In the genomic region with DNA sequence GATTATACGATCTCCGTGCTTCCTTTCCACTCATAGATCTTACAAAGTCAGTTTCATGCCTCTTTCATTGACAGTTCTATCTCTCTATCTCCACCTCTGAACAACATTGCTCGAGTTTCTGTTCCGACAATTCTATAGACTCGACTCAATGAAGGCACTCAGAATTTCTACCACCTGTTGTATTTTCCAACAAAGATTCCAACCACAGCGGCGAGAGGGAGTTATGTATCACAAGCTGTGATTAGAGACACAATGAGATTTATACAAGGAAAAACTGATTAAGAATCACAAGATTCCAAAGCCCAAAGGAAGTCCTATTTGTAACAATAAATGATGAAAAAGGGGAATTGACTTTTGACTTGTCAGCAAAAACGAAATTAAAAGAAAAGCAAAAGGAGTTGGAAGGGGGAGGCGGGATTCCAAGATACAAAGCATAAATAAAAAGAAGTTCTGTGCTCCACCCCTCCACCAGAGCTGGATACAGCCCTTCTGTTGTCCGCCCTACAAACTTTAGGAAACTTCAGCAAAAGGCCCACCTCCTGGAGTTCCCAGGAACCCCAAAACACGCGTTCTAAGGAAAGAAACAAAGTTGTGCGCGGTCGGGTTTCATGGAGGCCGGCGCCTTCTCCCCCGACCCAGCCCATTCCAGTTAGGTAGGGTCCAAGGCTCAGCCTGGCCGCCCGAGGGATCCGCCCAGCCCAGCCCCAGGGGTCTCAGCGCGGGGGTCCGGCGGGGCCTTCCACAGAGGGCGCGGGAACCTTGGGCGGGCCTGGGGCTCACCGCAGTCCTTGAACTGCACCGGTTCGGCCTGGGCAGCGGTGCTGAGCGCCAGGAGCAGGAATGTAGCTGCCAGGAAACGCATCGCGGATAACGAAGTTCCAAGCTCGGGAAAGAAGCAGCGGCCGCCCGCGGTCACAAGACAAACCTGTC, we compare ENCODE assay signal across 8 cellular contexts. TPM values are rescaled to one million over a fixed set of nuclear protein-coding genes. Genes with fewer than 3 reads are reported as not detected.
DNase-seq lines count a peak whose midpoint lies in the region; ATAC-seq, FAIRE-seq and TF ChIP-seq lines count a peak whose summit lies in the region.

A gene (minus strand): TSS at position 893 of the 930 bp plus-strand sequence. CDS start 31 bp downstream, at position 862.

- ATAC-seq in naive B cell (ENCODE audit: low read depth in 2 of 2) (no peak), HG02610 (IDR thresholded peaks at IDR 0.05; ENCODE audit: unreplicated experiment) (no peak)

- H3K4me1 ChIP-seq in PC-9 (replicated peaks; ENCODE audit: insufficient read depth) = peaks cover 56% of the 10 kb centered on the region

- H3K4me3 Mint-ChIP-seq in HFFc6 (no peak within 1 kb of the TSS; the same call in 1 of the 2 replicates), naive B cell (peak within 1 kb of the TSS in 1 of 8 donors; percentile 98)

- no peaks in the 10 kb centered on the region for H3K9me2 ChIP-seq in PC-9 (ENCODE audit: insufficient read depth)

- no peak for TF ChIP-seq CTCF in HFFc6 (IDR thresholded peaks at IDR 0.05)
- TF ChIP-seq CTCF in PC-9 (conservative IDR thresholded peaks at IDR 0.05) = no peak
- no peak for TF ChIP-seq CTCF in epithelial cell of esophagus (IDR thresholded peaks at IDR 0.05; ENCODE audit: insufficient read depth, low read depth, low read length, missing control alignments)

- peak within 1 kb of the TSS; percentile 79 for H3K27ac Mint-ChIP-seq in HFFc6
- H3K27ac Mint-ChIP-seq in naive B cell = peak within 1 kb of the TSS in 5 of 6 donors; percentile 95 to 97 (median 96)

- TSS peak; percentile 63 for BruUV-seq in PC-9 (replicated peaks; lab: Mats Ljungman, UMichigan)

- no peaks in the 10 kb centered on the region for H3K9me3 ChIP-seq in PC-9 (ENCODE audit: insufficient read depth, low read depth)

- POLR2A ChIA-PET in PC-9 (lab: Charles Lee; ENCODE audit: unreplicated experiment) = interaction anchor here (0.5 to 1.3 kb wide), 15 partner anchors 13 to 766 kb away, joined by 3 to 25 read pairs (median 5); no protein-coding TSS in a partner anchor

- H3F3A ChIP-seq in PC-9 (ENCODE audit: insufficient read depth, low read depth) = peaks cover 62% of the 10 kb centered on the region

- intact Hi-C loops in PC-9 (cut with micrococcal nuclease; ENCODE audit: unreplicated experiment) = loop anchor here (1.0 to 5.0 kb wide), 5 partner anchors 79 to 390 kb away; a partner anchor contains a TSS

- H3K4me1 Mint-ChIP-seq in HFFc6 (ENCODE audit: low read depth) (peaks cover 43% of the 10 kb centered on the region), naive B cell (peaks cover 19 to 30% (median 22%) of the 10 kb centered on the region in 3 donors)

- DNase-seq in GM12892 (ENCODE audit: insufficient read length) (no peak), HFFc6 (no peak), PC-9 (no peak), epithelial cell of esophagus (ENCODE audit: low read depth) (no peak), naive B cell (peak; percentile 28), islet precursor cell (no peak)
- DNase-seq in activated effector memory CD4-positive, alpha-beta T cell treated with anti-CD3 and anti-CD28 coated beads, Interleukin-2, amount 50 U/mL, for 16 hours = no peak

- H3K27me3 ChIP-seq in PC-9 (ENCODE audit: insufficient read depth, low read depth) = no peaks in the 10 kb centered on the region

- CTCF ChIA-PET in PC-9 (lab: Charles Lee) = interaction anchor here (0.6 to 1.1 kb wide), 4 partner anchors 116 to 341 kb away, joined by 3 to 5 read pairs (median 4); no protein-coding TSS in a partner anchor

- H3K4me3 ChIP-seq in PC-9 (peak within 1 kb of the TSS; percentile 81), epithelial cell of esophagus (ENCODE audit: low read length) (peak within 1 kb of the TSS; percentile 98)

- H2AFZ ChIP-seq in PC-9 = peak within 1 kb of the TSS; percentile 99

- FAIRE-seq in GM12892 (lab: Jason Lieb, UNC) = peak; percentile 64

- peak within 1 kb of the TSS; percentile 94 for H3K4me2 ChIP-seq in PC-9

- TF ChIP-seq POLR2A in GM12892 (IDR thresholded peaks at IDR 0.05; ENCODE audit: low read depth, low read length) = no peak

- H3K36me3 Mint-ChIP-seq in HFFc6 (ENCODE audit: low read depth) (no peaks in the 10 kb centered on the region; the same call in 1 of the 2 replicates), naive B cell (no peaks in the 10 kb centered on the region)

- no peaks in the 10 kb centered on the region for H3K9me3 Mint-ChIP-seq in HFFc6
- H3K9me3 Mint-ChIP-seq in naive B cell = no peaks in the 10 kb centered on the region

- H3K36me3 ChIP-seq in PC-9 (ENCODE audit: low read depth) = peaks cover 21% of the 10 kb centered on the region

- H3K27me3 Mint-ChIP-seq in HFFc6 (ENCODE audit: insufficient read depth) (no peaks in the 10 kb centered on the region; the same call in 1 of the 2 replicates), naive B cell (no peaks in the 10 kb centered on the region)

- peaks cover 72% of the 10 kb centered on the region for H3K79me2 ChIP-seq in PC-9 (ENCODE audit: low read depth)

- no peaks in the 10 kb centered on the region for H4K20me1 ChIP-seq in PC-9 (ENCODE audit: insufficient read depth)

- peak within 1 kb of the TSS; percentile 54 for H3K27ac ChIP-seq in PC-9

RNA-seq across cellular contexts. Expression of the gene that starts here (rescaled TPM):
- 93.2 TPM for polyA plus RNA-seq in GM12892 (2012; ENCODE audit: missing spikeins)
- 10 to 100 TPM; 69.1 to 89.9 (median 78.8) TPM for total RNA-seq in HFFc6 (2021; fragmentation: NEBNext Ultra II Directional; extraction: Animal tissue kit (Norgen Biotek cat#: 25700))
- 1,010 and 1,208 TPM in 2 replicates for total RNA-seq in PC-9 (2021)
- 100 to 1,000 TPM; 174 to 259 (median 195) TPM for polyA plus RNA-seq in naive B cell (ENCODE audit: low read depth in 6 of 6)

Comparison
In these comparisons a context has a peak if more than half of its experiments do, and no peak if none do; other contexts are left out.
1. RNA of the gene that starts here (total RNA-seq): 1,010 to 1,208 TPM in PC-9; 69.1 to 89.9 TPM in HFFc6; every median in the first group is over 10 times any median in the second.